Comparison of ENCODE assay signal across 8 cellular contexts in the genomic region with DNA sequence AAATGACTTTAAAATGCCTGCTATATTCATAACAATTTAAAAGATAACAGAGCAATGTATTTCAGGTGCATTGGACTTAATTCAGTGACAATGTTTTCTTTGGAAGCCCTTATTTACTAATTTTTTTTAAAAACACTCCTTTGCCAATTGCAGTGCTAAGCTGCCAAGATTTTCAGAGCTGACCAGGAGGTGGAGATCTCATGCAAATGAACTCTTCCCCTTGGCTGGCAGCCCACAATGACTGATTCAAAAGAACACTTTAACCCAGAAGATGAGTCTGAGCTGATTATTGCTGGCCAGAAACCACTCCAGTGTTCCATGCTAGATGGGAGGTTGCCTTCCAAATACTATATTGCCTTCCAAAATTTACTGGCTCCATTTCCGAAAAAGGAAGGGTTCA.
DNase-seq lines count a peak whose midpoint lies in the region; ATAC-seq, FAIRE-seq and TF ChIP-seq lines count a peak whose summit lies in the region.

No MANE protein-coding gene starts in this region.

- no peak for TF ChIP-seq POLR2A in GM12892 (IDR thresholded peaks at IDR 0.05; ENCODE audit: low read depth, low read length)

- no peaks in the 10 kb centered on the region for H3K9me3 ChIP-seq in T-helper 17 cell (ENCODE audit: control insufficient read depth, low read length, poor library complexity, severe bottlenecking)

- H3K36me3 Mint-ChIP-seq in nephron (ENCODE audit: low read depth) = no peaks in the 10 kb centered on the region
- H3K36me3 Mint-ChIP-seq in T-helper 17 cell (ENCODE audit: low read depth) = no peaks in the 10 kb centered on the region

- DNase-seq in GM04504 (ENCODE audit: low read depth) (peak; percentile 32), NCI-H526 treated with DMSO at 0.1 percent for 48 hours (lab: John Stamatoyannopoulos, UW) (peak; percentile 77), ecto neural progenitor cell (ENCODE audit: low spot score) (peak; percentile 51), T-helper 17 cell (no peak), GM12892 (ENCODE audit: insufficient read length) (no peak), GM19239 (ENCODE audit: insufficient read length, low spot score) (no peak)

- FAIRE-seq in GM12892 (lab: Jason Lieb, UNC) (no peak), GM19239 (lab: Jason Lieb, UNC) (no peak)

- peak in 2 of 3 experiments; percentile 25 to 26 for TF ChIP-seq CTCF in nephron (IDR thresholded peaks at IDR 0.05; ENCODE audit: unreplicated experiment in 3 of 3)

- H3K9me3 Mint-ChIP-seq in nephron = no peaks in the 10 kb centered on the region

- H3K27me3 Mint-ChIP-seq in nephron (ENCODE audit: low read depth) = no peaks in the 10 kb centered on the region
- H3K27me3 Mint-ChIP-seq in T-helper 17 cell = peaks cover 23% of the 10 kb centered on the region

- ATAC-seq in T-helper 17 cell (no peak), HG03135 (IDR thresholded peaks at IDR 0.05; ENCODE audit: unreplicated experiment) (no peak)

- peak overlapping the region in 2 of 3 experiments; percentile 39 to 45 for H3K27ac Mint-ChIP-seq in nephron
- H3K27ac Mint-ChIP-seq in T-helper 17 cell = no peak overlapping the region

- H3K4me3 Mint-ChIP-seq in nephron (no peak overlapping the region), T-helper 17 cell (no peak overlapping the region)

- H3K4me1 Mint-ChIP-seq in nephron (peaks cover 43% of the 10 kb centered on the region), T-helper 17 cell (peaks cover 3% of the 10 kb centered on the region)

Comparison
In these comparisons a context has a peak if more than half of its experiments do, and no peak if none do; other contexts are left out.
1. DNase-seq: peak in GM04504 (single experiment), NCI-H526 treated with DMSO at 0.1 percent for 48 hours (single experiment) and ecto neural progenitor cell (single experiment); none in T-helper 17 cell (0 of 3), GM12892 (single experiment) and GM19239 (single experiment).